ENCODE assay signal across 24 cellular contexts in the genomic region with DNA sequence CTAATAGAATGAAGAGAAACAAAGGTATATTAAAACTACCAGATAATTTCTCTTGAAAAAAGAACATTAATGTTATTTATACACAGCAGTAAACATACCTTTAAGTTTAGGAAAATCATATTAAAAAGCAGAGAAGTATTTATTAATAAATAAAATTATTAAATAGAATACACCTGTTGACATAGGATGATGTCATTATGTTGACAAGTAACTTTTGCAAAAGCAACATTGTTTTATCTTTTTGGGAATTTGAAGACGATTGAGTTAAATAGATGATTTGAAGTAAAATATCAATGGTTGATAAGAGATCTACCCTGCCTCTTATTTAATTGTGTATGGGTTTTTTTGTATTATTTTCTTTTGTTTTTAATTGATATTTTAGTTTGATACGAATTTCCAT.
"Had no signal": no experiment of that assay in that cellular context is flagged by ENCODE, and none has a peak within 500 bp of the region (broad histone marks: within the 10 kb centered on the region; RNA-seq: fewer than 3 reads in every experiment).

No MANE protein-coding gene starts in this region.

- H3K36me3 Mint-ChIP-seq: IgD-negative memory B cell had no signal

- DNase-seq: Kasumi-1, MV-4-11, NCI-H1048, NCI-H1105 treated with DMSO at 0.1 percent for 48 hours, NCI-H1417 treated with DMSO at 0.1 percent for 48 hours, NCI-H146, NCI-H1694 treated with DMSO at 0.1 percent for 48 hours, NCI-H1930, NCI-H2081, NCI-H2107, NCI-H2227 treated with DMSO at 0.1 percent for 48 hours, NCI-H524, NCI-H69, NCI-H774, Right ventricle myocardium superior, RPMI8226, SIG-M5, SW 1271 had no signal

- H3K27me3 ChIP-seq: SJSA1 had no signal

- FAIRE-seq: RCC 7860 had no signal

- H3K27ac Mint-ChIP-seq: IgD-negative memory B cell had no signal

- H3K4me3 ChIP-seq: K562, SJSA1, SK-N-MC had no signal

- H3K9me3 ChIP-seq: SJSA1 had no signal

- H3K4me1 ChIP-seq: SJSA1 had no signal

- H3K36me3 ChIP-seq: SJSA1 had no signal

- H3K27ac ChIP-seq: KMS-11, SJSA1, SK-N-MC had no signal

- H3K27me3 Mint-ChIP-seq: IgD-negative memory B cell had no signal

- H3K4me3 Mint-ChIP-seq: IgD-negative memory B cell had no signal

- H3K4me1 Mint-ChIP-seq: IgD-negative memory B cell had no signal

- ATAC-seq: K562 had no signal
